In the genomic region with DNA sequence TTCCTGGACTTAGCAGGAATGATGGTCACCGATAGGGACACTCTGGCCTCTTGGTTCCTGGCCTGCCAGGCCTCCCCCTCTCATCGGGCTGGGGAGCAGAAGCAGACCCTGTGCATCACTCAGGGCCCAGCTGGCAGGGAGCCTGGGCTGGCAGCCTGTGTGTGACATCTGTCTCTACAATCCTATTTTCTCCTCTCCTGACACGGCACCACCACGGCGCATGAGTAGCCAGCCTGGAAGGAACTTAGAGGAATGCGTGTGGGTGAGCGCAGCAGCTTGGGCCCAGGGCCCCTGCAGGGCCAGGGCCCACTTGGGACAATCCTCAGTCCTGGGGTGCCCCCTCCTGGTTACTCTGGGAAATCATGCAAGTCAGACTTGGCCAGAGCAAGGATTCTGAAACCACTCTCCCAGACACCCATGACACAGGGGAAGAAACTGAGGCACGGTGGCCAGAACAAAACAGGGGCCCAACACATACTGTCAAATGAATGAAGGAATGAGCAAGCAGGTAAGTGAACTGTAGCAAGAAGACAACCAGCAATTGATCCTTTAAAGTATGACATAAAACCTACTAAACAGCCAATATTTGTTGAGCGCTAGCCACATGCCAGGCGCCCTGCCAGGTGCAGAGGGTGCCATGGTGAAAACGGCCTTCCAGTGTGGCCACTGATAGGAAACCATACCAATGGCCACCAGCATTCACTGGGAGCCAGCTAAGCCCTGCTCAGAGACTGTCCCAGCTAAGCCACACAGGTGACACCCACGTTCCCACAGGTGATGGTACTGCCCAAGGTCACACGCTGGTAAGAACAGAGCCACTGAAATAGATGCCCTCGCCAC, we compare ENCODE assay signal across 8 cellular contexts. TPM values are rescaled to one million over a fixed set of nuclear protein-coding genes. Genes with fewer than 3 reads are reported as not detected.
DNase-seq lines count a peak whose midpoint lies in the region; ATAC-seq and TF ChIP-seq lines count a peak whose summit lies in the region.

No MANE protein-coding gene starts in this region.

- DNase-seq in NK-92 treated with Interleukin-12 subunit alpha and Interleukin-12 subunit beta, amount 100 ng/mL, for 24 hours (lab: John Stamatoyannopoulos, UW): peak; percentile 26
- DNase-seq in NK-92 (lab: John Stamatoyannopoulos, UW; ENCODE audit: unreplicated experiment) (no peak), NCI-H446 treated with DMSO at 0.1 percent for 48 hours (lab: John Stamatoyannopoulos, UW) (peak; percentile 91), dermis microvascular lymphatic vessel endothelial cell (ENCODE audit: low read depth in 2 of 2) (peak; percentile 43 to 74), lung (ENCODE audit: low spot score) (peak; percentile 74)
- DNase-seq in activated CD4-positive, alpha-beta T cell treated with anti-CD3 and anti-CD28 coated beads, Interleukin-2, amount 50 U/mL, for 4 hours: peak; percentile 68 to 70
- DNase-seq in stimulated activated CD8-positive, alpha-beta memory T cell treated with anti-CD3 and anti-CD28 coated beads, Interleukin-12 subunit alpha, Interleukin-12 subunit beta, amount 100 ng/mL, for 1 hour (ENCODE audit: low read depth): peak; percentile 63

- H3K9me3 ChIP-seq in lung (ENCODE audit: control insufficient read depth in 2 of 2, insufficient read depth in 1 of 2, low read length in 1 of 2): peaks cover 0 to 2% of the 10 kb centered on the region in 2 donors

- peak; percentile 60 for TF ChIP-seq CTCF in lung (IDR thresholded peaks at IDR 0.05; ENCODE audit: control extremely low read depth, extremely low read depth)

- H3K36me3 ChIP-seq in lung (ENCODE audit: control insufficient read depth in 2 of 2, insufficient read depth in 2 of 2, low read length in 2 of 2): no peaks in the 10 kb centered on the region

- peak; percentile 71 for ATAC-seq in lung (ENCODE audit: insufficient read depth, low FRiP score)
- no peak for ATAC-seq in GM21367 (IDR thresholded peaks at IDR 0.05; ENCODE audit: unreplicated experiment)

- WGBS in lung, 2 donors: 46% methylated on average over 14 of the region's 14 CpGs

- H3K27me3 ChIP-seq in lung (ENCODE audit: control insufficient read depth, insufficient read depth): no peaks in the 10 kb centered on the region

- H3K4me1 ChIP-seq in lung (ENCODE audit: control insufficient read depth in 2 of 2, insufficient read depth in 2 of 2, low read length in 2 of 2): no peaks in the 10 kb centered on the region

- H3K27ac ChIP-seq in lung (ENCODE audit: low read depth in 1 of 2, low read length in 1 of 2): no peak overlapping the region

- no peak overlapping the region for H3K4me3 ChIP-seq in lung

RNA-seq across cellular contexts. Expression of gene RSPH14, which starts 13.3 kb away (rescaled TPM):
- total RNA-seq in dermis microvascular lymphatic vessel endothelial cell (under 0.01 and 0.13 TPM in 2 replicates), lung (1 to 10 TPM; 4.1 to 5.8 TPM)
- 1 to 10 TPM; 1.5 to 1.7 TPM for polyA plus RNA-seq in lung

RNA-seq across cellular contexts. Expression of gene RAB36, which starts 16.8 kb away (rescaled TPM):
- total RNA-seq in dermis microvascular lymphatic vessel endothelial cell: 0.51 and 0.77 TPM in 2 replicates
- 10 to 100 TPM; 11.2 to 27.5 TPM for total RNA-seq in lung
- 1 to 10 TPM; 4.4 to 8.0 TPM for polyA plus RNA-seq in lung

RNA-seq across cellular contexts. Expression of gene BCR, which starts 51.8 kb away (rescaled TPM):
- 95.9 and 127 TPM in 2 replicates for total RNA-seq in dermis microvascular lymphatic vessel endothelial cell
- 10 to 100 TPM; 28.4 to 67.3 TPM for total RNA-seq in lung
- 10 to 100 TPM; 21.8 to 35.2 TPM for polyA plus RNA-seq in lung

RNA-seq across cellular contexts. Expression of gene GNAZ, which starts 58.2 kb away (rescaled TPM):
- total RNA-seq in dermis microvascular lymphatic vessel endothelial cell (0.38 and 0.51 TPM in 2 replicates), lung (1 to 10 TPM; 3.6 to 5.0 TPM)
- under 1 TPM; 0.77 to 0.94 TPM for polyA plus RNA-seq in lung
